1 cellular context compared by ENCODE assay signal in genomic region chr3:107689355-107689754, GRCh38.
A peak's percentile ranks its signal among the peaks of the same experiment; 100 is the strongest.
TF ChIP-seq lines count a peak whose summit lies in the region.

No MANE protein-coding gene starts in this region.

TF ChIP-seq in HepG2, 621 proteins besides CTCF, POLR2A, EP300 and RAD21 (continued from another document and continues in another):
- TF ChIP-seq CREBL2 (CRISPR knock-in tag; IDR thresholded peaks at IDR 0.05; ENCODE audit: borderline replicate concordance) (no peak), KDM1A (CRISPR knock-in tag; IDR thresholded peaks at IDR 0.05) (0 out of 2 replicates have a peak, but pooled peaks have one; percentile 33), CREM (IDR thresholded peaks at IDR 0.05) (peak; percentile 84), CREM (CRISPR knock-in tag; IDR thresholded peaks at IDR 0.05) (no peak), ARID3A (IDR thresholded peaks at IDR 0.05; ENCODE audit: low read depth, low read length) (peak; percentile 38), MTA1 (CRISPR knock-in tag; IDR thresholded peaks at IDR 0.05; ENCODE audit: borderline replicate concordance) (no peak), ZBTB14 (CRISPR knock-in tag; IDR thresholded peaks at IDR 0.05) (no peak), ELF1 (CRISPR knock-in tag; IDR thresholded peaks at IDR 0.05) (no peak), NFE2L2 (IDR thresholded peaks at IDR 0.05; ENCODE audit: low read length) (no peak), SNAPC4 (CRISPR knock-in tag; IDR thresholded peaks at IDR 0.05) (no peak), POLR2G (IDR thresholded peaks at IDR 0.05; ENCODE audit: low read depth, low read length) (no peak), KDM2A (CRISPR knock-in tag; IDR thresholded peaks at IDR 0.05; ENCODE audit: borderline replicate concordance, low read depth) (no peak), TRIM24 (CRISPR knock-in tag; IDR thresholded peaks at IDR 0.05) (no peak), CREB1 (IDR thresholded peaks at IDR 0.05) (no peak), CREB1 (CRISPR knock-in tag; IDR thresholded peaks at IDR 0.05) (peak; percentile 52; the same call in 1 of the 2 replicates), ISL2 (CRISPR knock-in tag; IDR thresholded peaks at IDR 0.05) (peak; percentile 97), ZNF546 (CRISPR knock-in tag; conservative IDR thresholded peaks at IDR 0.05) (no peak), ZEB1 (IDR thresholded peaks at IDR 0.05; ENCODE audit: insufficient replicate concordance, low read depth) (no peak), KDM3A (CRISPR knock-in tag; IDR thresholded peaks at IDR 0.05; ENCODE audit: low read depth) (no peak), RARA (CRISPR knock-in tag; IDR thresholded peaks at IDR 0.05) (no peak), MEIS2 (CRISPR knock-in tag; IDR thresholded peaks at IDR 0.05) (0 out of 2 replicates have a peak, but pooled peaks have one; percentile 45), POGZ (CRISPR knock-in tag; IDR thresholded peaks at IDR 0.05) (no peak), RCOR2 (CRISPR knock-in tag; IDR thresholded peaks at IDR 0.05) (peak; percentile 80), ETV5 (CRISPR knock-in tag; IDR thresholded peaks at IDR 0.05; ENCODE audit: borderline replicate concordance) (peak; percentile 77; the same call in 1 of the 2 replicates), LBX2 (CRISPR knock-in tag; IDR thresholded peaks at IDR 0.05; ENCODE audit: borderline replicate concordance) (no peak), ZNF503 (CRISPR knock-in tag; IDR thresholded peaks at IDR 0.05) (peak; percentile 50; the same call in 1 of the 2 replicates), HNF1A (IDR thresholded peaks at IDR 0.05; ENCODE audit: low read depth) (peak; percentile 79), HNF1A (CRISPR knock-in tag; IDR thresholded peaks at IDR 0.05; ENCODE audit: borderline replicate concordance) (peak; percentile 65; the same call in 1 of the 2 replicates), ATF3 (CRISPR knock-in tag; IDR thresholded peaks at IDR 0.05) (no peak), ATF4 (CRISPR knock-in tag; IDR thresholded peaks at IDR 0.05) (peak in 1 of 2 experiments; percentile 36; a peak in 1 of 4 replicates), MLX (CRISPR knock-in tag; IDR thresholded peaks at IDR 0.05) (no peak), ZNF317 (CRISPR knock-in tag; IDR thresholded peaks at IDR 0.05) (no peak), CERS6 (CRISPR knock-in tag; IDR thresholded peaks at IDR 0.05) (no peak), ZFP90 (CRISPR knock-in tag; IDR thresholded peaks at IDR 0.05; ENCODE audit: borderline replicate concordance) (no peak), TARDBP (CRISPR knock-in tag; IDR thresholded peaks at IDR 0.05) (peak; percentile 37; the same call in 1 of the 2 replicates), MXD4 (CRISPR knock-in tag; IDR thresholded peaks at IDR 0.05) (no peak), FUBP1 (CRISPR knock-in tag; IDR thresholded peaks at IDR 0.05; ENCODE audit: borderline replicate concordance) (no peak), ZNF513 (CRISPR knock-in tag; conservative IDR thresholded peaks at IDR 0.05) (no peak)
